Comparison of ENCODE assay signal across 1 cellular context in the genomic region with DNA sequence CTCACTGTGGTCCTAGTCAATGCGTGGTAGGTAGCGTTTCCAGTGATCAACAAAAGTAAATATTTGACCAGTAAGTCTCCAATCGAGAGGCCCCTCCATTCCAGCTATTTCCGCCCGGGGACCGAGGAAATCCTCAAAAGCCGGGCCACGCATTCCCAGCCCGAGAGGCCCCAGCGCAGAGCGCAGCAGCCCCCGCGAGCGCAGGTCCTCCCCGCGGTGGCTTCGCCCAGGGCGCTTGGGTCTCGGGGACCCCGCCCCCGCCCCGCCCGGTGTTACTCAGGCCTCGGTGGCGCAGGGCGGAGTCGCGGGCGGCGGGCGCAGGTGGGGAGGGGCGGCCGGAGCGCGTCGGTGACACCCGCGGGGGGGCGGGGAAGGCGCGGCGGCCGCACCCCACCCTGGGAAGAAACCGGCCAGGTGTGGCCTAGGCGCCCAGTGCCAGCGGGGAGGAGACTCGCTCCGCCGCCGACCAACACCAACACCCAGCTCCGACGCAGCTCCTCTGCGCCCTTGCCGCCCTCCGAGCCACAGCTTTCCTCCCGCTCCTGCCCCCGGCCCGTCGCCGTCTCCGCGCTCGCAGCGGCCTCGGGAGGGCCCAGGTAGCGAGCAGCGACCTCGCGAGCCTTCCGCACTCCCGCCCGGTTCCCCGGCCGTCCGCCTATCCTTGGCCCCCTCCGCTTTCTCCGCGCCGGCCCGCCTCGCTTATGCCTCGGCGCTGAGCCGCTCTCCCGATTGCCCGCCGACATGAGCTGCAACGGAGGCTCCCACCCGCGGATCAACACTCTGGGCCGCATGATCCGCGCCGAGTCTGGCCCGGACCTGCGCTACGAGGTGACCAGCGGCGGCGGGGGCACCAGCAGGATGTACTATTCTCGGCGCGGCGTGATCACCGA.
TF ChIP-seq lines count a peak whose summit lies in the region.

A gene with protein sequence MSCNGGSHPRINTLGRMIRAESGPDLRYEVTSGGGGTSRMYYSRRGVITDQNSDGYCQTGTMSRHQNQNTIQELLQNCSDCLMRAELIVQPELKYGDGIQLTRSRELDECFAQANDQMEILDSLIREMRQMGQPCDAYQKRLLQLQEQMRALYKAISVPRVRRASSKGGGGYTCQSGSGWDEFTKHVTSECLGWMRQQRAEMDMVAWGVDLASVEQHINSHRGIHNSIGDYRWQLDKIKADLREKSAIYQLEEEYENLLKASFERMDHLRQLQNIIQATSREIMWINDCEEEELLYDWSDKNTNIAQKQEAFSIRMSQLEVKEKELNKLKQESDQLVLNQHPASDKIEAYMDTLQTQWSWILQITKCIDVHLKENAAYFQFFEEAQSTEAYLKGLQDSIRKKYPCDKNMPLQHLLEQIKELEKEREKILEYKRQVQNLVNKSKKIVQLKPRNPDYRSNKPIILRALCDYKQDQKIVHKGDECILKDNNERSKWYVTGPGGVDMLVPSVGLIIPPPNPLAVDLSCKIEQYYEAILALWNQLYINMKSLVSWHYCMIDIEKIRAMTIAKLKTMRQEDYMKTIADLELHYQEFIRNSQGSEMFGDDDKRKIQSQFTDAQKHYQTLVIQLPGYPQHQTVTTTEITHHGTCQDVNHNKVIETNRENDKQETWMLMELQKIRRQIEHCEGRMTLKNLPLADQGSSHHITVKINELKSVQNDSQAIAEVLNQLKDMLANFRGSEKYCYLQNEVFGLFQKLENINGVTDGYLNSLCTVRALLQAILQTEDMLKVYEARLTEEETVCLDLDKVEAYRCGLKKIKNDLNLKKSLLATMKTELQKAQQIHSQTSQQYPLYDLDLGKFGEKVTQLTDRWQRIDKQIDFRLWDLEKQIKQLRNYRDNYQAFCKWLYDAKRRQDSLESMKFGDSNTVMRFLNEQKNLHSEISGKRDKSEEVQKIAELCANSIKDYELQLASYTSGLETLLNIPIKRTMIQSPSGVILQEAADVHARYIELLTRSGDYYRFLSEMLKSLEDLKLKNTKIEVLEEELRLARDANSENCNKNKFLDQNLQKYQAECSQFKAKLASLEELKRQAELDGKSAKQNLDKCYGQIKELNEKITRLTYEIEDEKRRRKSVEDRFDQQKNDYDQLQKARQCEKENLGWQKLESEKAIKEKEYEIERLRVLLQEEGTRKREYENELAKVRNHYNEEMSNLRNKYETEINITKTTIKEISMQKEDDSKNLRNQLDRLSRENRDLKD (N-terminal part only) (plus strand): TSS at position 497 of the 890 bp plus-strand sequence. CDS start 245 bp downstream, at position 742.

TF ChIP-seq in HepG2, 621 proteins besides CTCF, POLR2A, EP300 and RAD21 (continued from another document and continues in another):
- TF ChIP-seq, protein P1, sequence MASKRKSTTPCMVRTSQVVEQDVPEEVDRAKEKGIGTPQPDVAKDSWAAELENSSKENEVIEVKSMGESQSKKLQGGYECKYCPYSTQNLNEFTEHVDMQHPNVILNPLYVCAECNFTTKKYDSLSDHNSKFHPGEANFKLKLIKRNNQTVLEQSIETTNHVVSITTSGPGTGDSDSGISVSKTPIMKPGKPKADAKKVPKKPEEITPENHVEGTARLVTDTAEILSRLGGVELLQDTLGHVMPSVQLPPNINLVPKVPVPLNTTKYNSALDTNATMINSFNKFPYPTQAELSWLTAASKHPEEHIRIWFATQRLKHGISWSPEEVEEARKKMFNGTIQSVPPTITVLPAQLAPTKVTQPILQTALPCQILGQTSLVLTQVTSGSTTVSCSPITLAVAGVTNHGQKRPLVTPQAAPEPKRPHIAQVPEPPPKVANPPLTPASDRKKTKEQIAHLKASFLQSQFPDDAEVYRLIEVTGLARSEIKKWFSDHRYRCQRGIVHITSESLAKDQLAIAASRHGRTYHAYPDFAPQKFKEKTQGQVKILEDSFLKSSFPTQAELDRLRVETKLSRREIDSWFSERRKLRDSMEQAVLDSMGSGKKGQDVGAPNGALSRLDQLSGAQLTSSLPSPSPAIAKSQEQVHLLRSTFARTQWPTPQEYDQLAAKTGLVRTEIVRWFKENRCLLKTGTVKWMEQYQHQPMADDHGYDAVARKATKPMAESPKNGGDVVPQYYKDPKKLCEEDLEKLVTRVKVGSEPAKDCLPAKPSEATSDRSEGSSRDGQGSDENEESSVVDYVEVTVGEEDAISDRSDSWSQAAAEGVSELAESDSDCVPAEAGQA (IDR thresholded peaks at IDR 0.05; ENCODE audit: low read depth) = peak; percentile 53
- TF ChIP-seq, protein P1 (CRISPR knock-in tag; IDR thresholded peaks at IDR 0.05; ENCODE audit: borderline replicate concordance) = peak; percentile 94
- TF ChIP-seq SRSF4 (IDR thresholded peaks at IDR 0.05; ENCODE audit: low read depth, low read length, poor library complexity, severe bottlenecking) (peak; percentile 82), RNF2 (conservative IDR thresholded peaks at IDR 0.05; ENCODE audit: low read depth) (peak; percentile 16; the same call in 1 of the 2 replicates), ZNF484 (CRISPR knock-in tag; IDR thresholded peaks at IDR 0.05; ENCODE audit: borderline replicate concordance, low read depth) (no peak), ZFP1 (CRISPR knock-in tag; IDR thresholded peaks at IDR 0.05) (no peak; the same call in none of the 2 replicates), ZNF749 (CRISPR knock-in tag; IDR thresholded peaks at IDR 0.05; ENCODE audit: borderline replicate concordance) (peak; percentile 95), KAT2B (IDR thresholded peaks at IDR 0.05; ENCODE audit: borderline replicate concordance, low read depth, low read length) (no peak), ZNF878 (CRISPR knock-in tag; IDR thresholded peaks at IDR 0.05) (peak; percentile 94), ZSCAN31 (CRISPR knock-in tag; IDR thresholded peaks at IDR 0.05; ENCODE audit: low read depth) (peak; percentile 71; the same call in 1 of the 2 replicates), SCMH1 (CRISPR knock-in tag; IDR thresholded peaks at IDR 0.05; ENCODE audit: borderline replicate concordance) (no peak), ZNF296 (CRISPR knock-in tag; conservative IDR thresholded peaks at IDR 0.05) (no peak), NCOA5 (CRISPR knock-in tag; IDR thresholded peaks at IDR 0.05) (no peak), AGO2 (optimal IDR thresholded peaks at IDR 0.05; ENCODE audit: low read depth, low read length) (peak; percentile 99), PCBP2 (optimal IDR thresholded peaks at IDR 0.05; ENCODE audit: low read depth, low read length, poor library complexity, severe bottlenecking) (no peak), SPEN (CRISPR knock-in tag; IDR thresholded peaks at IDR 0.05; ENCODE audit: low read depth) (peak; percentile 87), KDM4B (CRISPR knock-in tag; IDR thresholded peaks at IDR 0.05) (no peak), SALL1 (CRISPR knock-in tag; IDR thresholded peaks at IDR 0.05) (peak; percentile 94), CEBPB (IDR thresholded peaks at IDR 0.05; ENCODE audit: borderline replicate concordance, low read depth, low read length) (no peak), ZNF850 (CRISPR knock-in tag; conservative IDR thresholded peaks at IDR 0.05) (peak; percentile 63; the same call in 1 of the 2 replicates), HDAC2 (CRISPR knock-in tag; IDR thresholded peaks at IDR 0.05) (peak; percentile 91), SP2 (CRISPR knock-in tag; IDR thresholded peaks at IDR 0.05) (peak; percentile 33), FOSL2 (CRISPR knock-in tag; IDR thresholded peaks at IDR 0.05) (peak; percentile 76)
- TF ChIP-seq, protein P2, sequence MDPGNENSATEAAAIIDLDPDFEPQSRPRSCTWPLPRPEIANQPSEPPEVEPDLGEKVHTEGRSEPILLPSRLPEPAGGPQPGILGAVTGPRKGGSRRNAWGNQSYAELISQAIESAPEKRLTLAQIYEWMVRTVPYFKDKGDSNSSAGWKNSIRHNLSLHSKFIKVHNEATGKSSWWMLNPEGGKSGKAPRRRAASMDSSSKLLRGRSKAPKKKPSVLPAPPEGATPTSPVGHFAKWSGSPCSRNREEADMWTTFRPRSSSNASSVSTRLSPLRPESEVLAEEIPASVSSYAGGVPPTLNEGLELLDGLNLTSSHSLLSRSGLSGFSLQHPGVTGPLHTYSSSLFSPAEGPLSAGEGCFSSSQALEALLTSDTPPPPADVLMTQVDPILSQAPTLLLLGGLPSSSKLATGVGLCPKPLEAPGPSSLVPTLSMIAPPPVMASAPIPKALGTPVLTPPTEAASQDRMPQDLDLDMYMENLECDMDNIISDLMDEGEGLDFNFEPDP (CRISPR knock-in tag; conservative IDR thresholded peaks at IDR 0.05) = no peak; the same call in 1 of the 2 replicates
- TF ChIP-seq, protein P3, sequence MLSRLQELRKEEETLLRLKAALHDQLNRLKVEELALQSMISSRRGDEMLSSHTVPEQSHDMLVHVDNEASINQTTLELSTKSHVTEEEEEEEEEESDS (CRISPR knock-in tag; IDR thresholded peaks at IDR 0.05; ENCODE audit: borderline replicate concordance) = peak; percentile 81; the same call in 1 of the 2 replicates
- TF ChIP-seq, protein P4, sequence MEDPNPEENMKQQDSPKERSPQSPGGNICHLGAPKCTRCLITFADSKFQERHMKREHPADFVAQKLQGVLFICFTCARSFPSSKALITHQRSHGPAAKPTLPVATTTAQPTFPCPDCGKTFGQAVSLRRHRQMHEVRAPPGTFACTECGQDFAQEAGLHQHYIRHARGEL (CRISPR knock-in tag; IDR thresholded peaks at IDR 0.05) = 0 out of 2 replicates have a peak, but pooled peaks have one; percentile 44
- TF ChIP-seq, protein P5, sequence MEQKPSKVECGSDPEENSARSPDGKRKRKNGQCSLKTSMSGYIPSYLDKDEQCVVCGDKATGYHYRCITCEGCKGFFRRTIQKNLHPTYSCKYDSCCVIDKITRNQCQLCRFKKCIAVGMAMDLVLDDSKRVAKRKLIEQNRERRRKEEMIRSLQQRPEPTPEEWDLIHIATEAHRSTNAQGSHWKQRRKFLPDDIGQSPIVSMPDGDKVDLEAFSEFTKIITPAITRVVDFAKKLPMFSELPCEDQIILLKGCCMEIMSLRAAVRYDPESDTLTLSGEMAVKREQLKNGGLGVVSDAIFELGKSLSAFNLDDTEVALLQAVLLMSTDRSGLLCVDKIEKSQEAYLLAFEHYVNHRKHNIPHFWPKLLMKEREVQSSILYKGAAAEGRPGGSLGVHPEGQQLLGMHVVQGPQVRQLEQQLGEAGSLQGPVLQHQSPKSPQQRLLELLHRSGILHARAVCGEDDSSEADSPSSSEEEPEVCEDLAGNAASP (CRISPR knock-in tag; IDR thresholded peaks at IDR 0.05; ENCODE audit: borderline replicate concordance) = peak; percentile 77; the same call in 1 of the 2 replicates
- TF ChIP-seq, protein P6, sequence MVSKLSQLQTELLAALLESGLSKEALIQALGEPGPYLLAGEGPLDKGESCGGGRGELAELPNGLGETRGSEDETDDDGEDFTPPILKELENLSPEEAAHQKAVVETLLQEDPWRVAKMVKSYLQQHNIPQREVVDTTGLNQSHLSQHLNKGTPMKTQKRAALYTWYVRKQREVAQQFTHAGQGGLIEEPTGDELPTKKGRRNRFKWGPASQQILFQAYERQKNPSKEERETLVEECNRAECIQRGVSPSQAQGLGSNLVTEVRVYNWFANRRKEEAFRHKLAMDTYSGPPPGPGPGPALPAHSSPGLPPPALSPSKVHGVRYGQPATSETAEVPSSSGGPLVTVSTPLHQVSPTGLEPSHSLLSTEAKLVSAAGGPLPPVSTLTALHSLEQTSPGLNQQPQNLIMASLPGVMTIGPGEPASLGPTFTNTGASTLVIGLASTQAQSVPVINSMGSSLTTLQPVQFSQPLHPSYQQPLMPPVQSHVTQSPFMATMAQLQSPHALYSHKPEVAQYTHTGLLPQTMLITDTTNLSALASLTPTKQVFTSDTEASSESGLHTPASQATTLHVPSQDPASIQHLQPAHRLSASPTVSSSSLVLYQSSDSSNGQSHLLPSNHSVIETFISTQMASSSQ (IDR thresholded peaks at IDR 0.05; ENCODE audit: low read depth) = peak; percentile 76
- TF ChIP-seq, protein P6 (CRISPR knock-in tag; IDR thresholded peaks at IDR 0.05; ENCODE audit: borderline replicate concordance) = peak; percentile 91
- TF ChIP-seq, protein P7, sequence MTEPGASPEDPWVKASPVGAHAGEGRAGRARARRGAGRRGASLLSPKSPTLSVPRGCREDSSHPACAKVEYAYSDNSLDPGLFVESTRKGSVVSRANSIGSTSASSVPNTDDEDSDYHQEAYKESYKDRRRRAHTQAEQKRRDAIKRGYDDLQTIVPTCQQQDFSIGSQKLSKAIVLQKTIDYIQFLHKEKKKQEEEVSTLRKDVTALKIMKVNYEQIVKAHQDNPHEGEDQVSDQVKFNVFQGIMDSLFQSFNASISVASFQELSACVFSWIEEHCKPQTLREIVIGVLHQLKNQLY (CRISPR knock-in tag; IDR thresholded peaks at IDR 0.05) = peak; percentile 58
- TF ChIP-seq, protein P8, sequence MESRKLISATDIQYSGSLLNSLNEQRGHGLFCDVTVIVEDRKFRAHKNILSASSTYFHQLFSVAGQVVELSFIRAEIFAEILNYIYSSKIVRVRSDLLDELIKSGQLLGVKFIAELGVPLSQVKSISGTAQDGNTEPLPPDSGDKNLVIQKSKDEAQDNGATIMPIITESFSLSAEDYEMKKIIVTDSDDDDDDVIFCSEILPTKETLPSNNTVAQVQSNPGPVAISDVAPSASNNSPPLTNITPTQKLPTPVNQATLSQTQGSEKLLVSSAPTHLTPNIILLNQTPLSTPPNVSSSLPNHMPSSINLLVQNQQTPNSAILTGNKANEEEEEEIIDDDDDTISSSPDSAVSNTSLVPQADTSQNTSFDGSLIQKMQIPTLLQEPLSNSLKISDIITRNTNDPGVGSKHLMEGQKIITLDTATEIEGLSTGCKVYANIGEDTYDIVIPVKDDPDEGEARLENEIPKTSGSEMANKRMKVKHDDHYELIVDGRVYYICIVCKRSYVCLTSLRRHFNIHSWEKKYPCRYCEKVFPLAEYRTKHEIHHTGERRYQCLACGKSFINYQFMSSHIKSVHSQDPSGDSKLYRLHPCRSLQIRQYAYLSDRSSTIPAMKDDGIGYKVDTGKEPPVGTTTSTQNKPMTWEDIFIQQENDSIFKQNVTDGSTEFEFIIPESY (CRISPR knock-in tag; IDR thresholded peaks at IDR 0.05) = peak; percentile 34; the same call in 1 of the 2 replicates
